In genomic region chr10:124746992-124747391, GRCh38 we compare ENCODE assay signal across 14 cellular contexts.
"Had no signal": no experiment of that assay in that cellular context is flagged by ENCODE, and none has a peak within 500 bp of the region (broad histone marks: within the 10 kb centered on the region; RNA-seq: fewer than 3 reads in every experiment).

No MANE protein-coding gene starts in this region.

- DNase-seq: activated CD4-positive, alpha-beta T cell treated with anti-CD3 and anti-CD28 coated beads for 1 hour; activated CD4-positive, alpha-beta T cell treated with anti-CD3 and anti-CD28 coated beads, Interleukin-2, amount 50 U/mL, for 48 hours; activated CD8-positive, alpha-beta memory T cell treated with anti-CD3 and anti-CD28 coated beads, Interleukin-2, amount 50 U/mL, for 48 hours; activated naive CD4-positive, alpha-beta T cell; endodermal cell; kidney glomerular epithelial cell; naive thymus-derived CD8-positive, alpha-beta T cell; nucleus accumbens; right cardiac atrium; spleen; stimulated activated CD4-positive, alpha-beta T cell treated with anti-CD3 and anti-CD28 coated beads, Interleukin-1b, Interleukin-23, amount 100 ng/mL, for 48 hours; trophoblast cell had no signal

- H3K9me3 ChIP-seq: gastroesophageal sphincter, spleen had no signal

- H3K4me3 ChIP-seq: gastroesophageal sphincter, spleen had no signal

- H3K27me3 ChIP-seq: gastroesophageal sphincter, spleen had no signal

- H3K27ac ChIP-seq: spleen had no signal

- ATAC-seq: gastroesophageal sphincter; naive thymus-derived CD8-positive, alpha-beta T cell; right cardiac atrium; stimulated activated memory B cell treated with anti-CD40 and anti-IgM and Interleukin-4, amounts not matched to agents 10 μg/mL and 1 μg/mL and 100 μg/mL, for 72 hours had no signal
